ENCODE assay signal across 1 cellular context in genomic region chr4:129064717-129065116, GRCh38.
TF ChIP-seq lines count a peak whose summit lies in the region.

No MANE protein-coding gene starts in this region.

TF ChIP-seq in K562, 482 proteins besides CTCF, POLR2A, EP300 and RAD21 (continued from another document):
- TF ChIP-seq AFF4 (CRISPR knock-in tag; IDR thresholded peaks at IDR 0.05), result no peak
- TF ChIP-seq ZNF316 (IDR thresholded peaks at IDR 0.05), result 0 out of 2 replicates have a peak, but pooled peaks have one; percentile 8
- TF ChIP-seq POLR2H (tag; IDR thresholded peaks at IDR 0.05; ENCODE audit: low read depth), result no peak
- TF ChIP-seq C11orf30 (IDR thresholded peaks at IDR 0.05; ENCODE audit: low read depth), result 0 out of 2 replicates have a peak, but pooled peaks have one; percentile 13
- no peak for TF ChIP-seq ZNF778 (CRISPR knock-in tag; IDR thresholded peaks at IDR 0.05)
- no peak for TF ChIP-seq NFE2L1 (tag; IDR thresholded peaks at IDR 0.05; ENCODE audit: borderline replicate concordance, low read depth)
- TF ChIP-seq CBFA2T3 (IDR thresholded peaks at IDR 0.05), result no peak
TF ChIP-seq in K562: peak in this region for 2.
